ENCODE assay signal across 18 cellular contexts in genomic region chr19:1424182-1424955, GRCh38. TPM values are rescaled to one million over a fixed set of nuclear protein-coding genes. Genes with fewer than 3 reads are reported as not detected.
A peak's percentile ranks its signal among the peaks of the same experiment; 100 is the strongest.
DNase-seq lines count a peak whose midpoint lies in the region; TF ChIP-seq lines count a peak whose summit lies in the region.
"Had no signal": no experiment of that assay in that cellular context is flagged by ENCODE, and none has a peak within 500 bp of the region (broad histone marks: within the 10 kb centered on the region; RNA-seq: fewer than 3 reads in every experiment).

No MANE protein-coding gene starts in this region.

- H3K9me3 ChIP-seq in hepatocyte (ENCODE audit: low read depth): no peaks in the 10 kb centered on the region
- H3K9me3 ChIP-seq: left ventricle myocardium inferior, SK-N-SH, stomach had no signal

- H3K79me2 ChIP-seq in hepatocyte: peaks cover 88% of the 10 kb centered on the region

- H3K27ac ChIP-seq in hepatocyte (peak overlapping the region; percentile 86), caudate nucleus (ENCODE audit: low read depth, low read length) (no peak overlapping the region)
- H3K27ac ChIP-seq: left ventricle myocardium inferior, stomach had no signal

- DNase-seq in DMS53 treated with DMSO at 0.1 percent for 48 hours (lab: John Stamatoyannopoulos, UW; ENCODE audit: unreplicated experiment) (peak; percentile 77), SK-N-DZ (ENCODE audit: low spot score) (peak; percentile 56), hepatocyte (ENCODE audit: low spot score) (peak; percentile 77), retina (peak; percentile 77), caudate nucleus (lab: John Stamatoyannopoulos, UW) (no peak)
- DNase-seq in stimulated activated CD4-positive, alpha-beta T cell treated with anti-CD3 and anti-CD28 coated beads, Interleukin-2, amount 100 ng/mL, for 24 hours: no peak
- no peak for DNase-seq in activated CD4-positive, CD25-positive, alpha-beta regulatory T cell (lab: John Stamatoyannopoulos, UW)
- DNase-seq: activated CD4-positive, alpha-beta T cell treated with anti-CD3 and anti-CD28 coated beads for 1 hour; activated CD8-positive, alpha-beta memory T cell treated with anti-CD3 and anti-CD28 coated beads, Interleukin-2, amount 10 ng/mL, durations not matched to agents 7 days and 5 days; Calu3; foreskin fibroblast; left ventricle myocardium inferior; NCI-H2029 treated with DMSO at 0.1 percent for 48 hours; NCI-H524; occipital lobe; PC-3; SK-N-SH; stomach had no signal

- WGBS in hepatocyte (ENCODE audit: low lambda C conversion rate, missing lambda C conversion rate): 82% methylated on average over 20 of the region's 42 CpGs

- no peaks in the 10 kb centered on the region for H3K36me3 ChIP-seq in hepatocyte (replicated peaks; ENCODE audit: insufficient read depth, low read depth)

- H3K4me2 ChIP-seq in hepatocyte: peak overlapping the region; percentile 56
- H3K4me2 ChIP-seq: SK-N-SH had no signal

- no peaks in the 10 kb centered on the region for H3K27me3 ChIP-seq in hepatocyte
- H3K27me3 ChIP-seq: stomach had no signal

- peaks cover 16% of the 10 kb centered on the region for H3K4me1 ChIP-seq in hepatocyte (ENCODE audit: insufficient read depth)

- H3K9me2 ChIP-seq in hepatocyte (replicated peaks; ENCODE audit: insufficient read depth): no peaks in the 10 kb centered on the region
- H3K9me2 ChIP-seq: SK-N-SH had no signal

- no peak overlapping the region for H3K4me3 ChIP-seq in hepatocyte
- H3K4me3 ChIP-seq: left ventricle myocardium inferior, stomach had no signal

- H2AFZ ChIP-seq in hepatocyte: no peak overlapping the region

- no peak for TF ChIP-seq CTCF in hepatocyte (IDR thresholded peaks at IDR 0.05; ENCODE audit: poor library complexity)

- H4K20me1 ChIP-seq in hepatocyte (ENCODE audit: insufficient read depth, poor library complexity, severe bottlenecking): peaks cover 15% of the 10 kb centered on the region

RNA-seq across cellular contexts. Expression of gene RPS15, which starts 13.8 kb away (rescaled TPM):
- polyA plus RNA-seq in SK-N-DZ (2014; cell fraction: cytosol; rRNA removed): 4,048 and 6,099 TPM in 2 replicates
- polyA plus RNA-seq in SK-N-DZ (2014; cell fraction: nucleus; rRNA removed): 3,447 and 8,602 TPM in 2 replicates
- 1,556 and 1,885 TPM in 2 replicates for total RNA-seq in hepatocyte
- polyA plus RNA-seq in hepatocyte: 938 and 950 TPM in 2 replicates

RNA-seq across cellular contexts. Expression of gene DAZAP1, which starts 17.0 kb away (rescaled TPM):
- 169 and 201 TPM in 2 replicates for polyA plus RNA-seq in SK-N-DZ (2014; cell fraction: cytosol; rRNA removed)
- 133 and 197 TPM in 2 replicates for polyA plus RNA-seq in SK-N-DZ (2014; cell fraction: nucleus; rRNA removed)
- total RNA-seq in hepatocyte: 42.4 and 46.8 TPM in 2 replicates
- polyA plus RNA-seq in hepatocyte: 35.8 and 37.9 TPM in 2 replicates

RNA-seq across cellular contexts. Expression of gene GAMT, which starts 23.0 kb away (rescaled TPM):
- 103 and 115 TPM in 2 replicates for polyA plus RNA-seq in SK-N-DZ (2014; cell fraction: cytosol; rRNA removed)
- polyA plus RNA-seq in SK-N-DZ (2014; cell fraction: nucleus; rRNA removed): 76.5 and 79.9 TPM in 2 replicates
- 121 and 122 TPM in 2 replicates for total RNA-seq in hepatocyte
- polyA plus RNA-seq in hepatocyte: 148 and 170 TPM in 2 replicates

RNA-seq across cellular contexts. Expression of gene APC2, which starts 25.6 kb away (rescaled TPM):
- 17.3 and 18.1 TPM in 2 replicates for polyA plus RNA-seq in SK-N-DZ (2014; cell fraction: cytosol; rRNA removed)
- 27.4 and 32.2 TPM in 2 replicates for polyA plus RNA-seq in SK-N-DZ (2014; cell fraction: nucleus; rRNA removed)
- total RNA-seq in hepatocyte: 0.24 and 1.2 TPM in 2 replicates
- 0.36 and 0.40 TPM in 2 replicates for polyA plus RNA-seq in hepatocyte

RNA-seq across cellular contexts. Expression of gene NDUFS7, which starts 40.7 kb away (rescaled TPM):
- 265 and 282 TPM in 2 replicates for polyA plus RNA-seq in SK-N-DZ (2014; cell fraction: cytosol; rRNA removed)
- 151 and 255 TPM in 2 replicates for polyA plus RNA-seq in SK-N-DZ (2014; cell fraction: nucleus; rRNA removed)
- total RNA-seq in hepatocyte: 81.6 and 130 TPM in 2 replicates
- polyA plus RNA-seq in hepatocyte: 270 and 276 TPM in 2 replicates

Comparison
In these comparisons a context has a peak if more than half of its experiments do, and no peak if none do; other contexts are left out.
1. DNase-seq: peak in DMS53 treated with DMSO at 0.1 percent for 48 hours (single experiment), SK-N-DZ (single experiment), hepatocyte (single experiment) and retina (single experiment); none in stimulated activated CD4-positive, alpha-beta T cell treated with anti-CD3 and anti-CD28 coated beads, Interleukin-2, amount 100 ng/mL, for 24 hours (0 of 2), caudate nucleus (0 of 61) and activated CD4-positive, CD25-positive, alpha-beta regulatory T cell (0 of 4).